In genomic region chr2:106664669-106665068, GRCh38 we compare ENCODE assay signal across 14 cellular contexts.
A peak's percentile ranks its signal among the peaks of the same experiment; 100 is the strongest.
DNase-seq lines count a peak whose midpoint lies in the region; ATAC-seq and TF ChIP-seq lines count a peak whose summit lies in the region.
"Had no signal": no experiment of that assay in that cellular context is flagged by ENCODE, and none has a peak within 500 bp of the region (broad histone marks: within the 10 kb centered on the region; RNA-seq: fewer than 3 reads in every experiment).

No MANE protein-coding gene starts in this region.

- no peak overlapping the region for H3K27ac Mint-ChIP-seq in activated CD4-positive, alpha-beta T cell treated with anti-CD3 and anti-CD28 coated beads, Interleukin-2, amount 10 ng/mL, durations not matched to agents 24 days and 14 days
- H3K27ac Mint-ChIP-seq: activated naive CD8-positive, alpha-beta T cell treated with anti-CD3 and anti-CD28 coated beads for 36 hours; stimulated activated naive CD8-positive, alpha-beta T cell treated with anti-CD3 and anti-CD28 coated beads, Interleukin-15, Interleukin-2, amounts not matched to agents 100 ng/mL and 50 ng/mL, for 24 hours had no signal

- no peaks in the 10 kb centered on the region for H3K36me3 Mint-ChIP-seq in activated CD4-positive, alpha-beta T cell treated with anti-CD3 and anti-CD28 coated beads, Interleukin-2, amount 10 ng/mL, durations not matched to agents 24 days and 14 days (ENCODE audit: low read depth)
- H3K36me3 Mint-ChIP-seq: activated naive CD8-positive, alpha-beta T cell treated with anti-CD3 and anti-CD28 coated beads for 36 hours had no signal

- intact Hi-C loops in OCI-LY7 (cut with micrococcal nuclease; ENCODE audit: unreplicated experiment) = no loop called here
- intact Hi-C loops in activated CD4-positive, alpha-beta T cell treated with anti-CD3 and anti-CD28 coated beads, Interleukin-2, amount 10 ng/mL, durations not matched to agents 24 days and 14 days (cut with micrococcal nuclease) = no loop called here

- BruUV-seq in OCI-LY7 (replicated peaks; lab: Mats Ljungman, UMichigan) = no TSS peak

- H2AFZ ChIP-seq in OCI-LY7 (ENCODE audit: low read length) = peak overlapping the region; percentile 70

- no peaks in the 10 kb centered on the region for H4K20me1 ChIP-seq in OCI-LY7 (ENCODE audit: insufficient read depth, low read length)
- H4K20me1 ChIP-seq: BLaER1 had no signal

- DNase-seq in OCI-LY7 (ENCODE audit: low spot score) (peak; percentile 72), COR-L47 (lab: John Stamatoyannopoulos, UW) (no peak), foreskin keratinocyte (no peak), NCI-H2196 (lab: John Stamatoyannopoulos, UW; ENCODE audit: unreplicated experiment) (no peak)
- DNase-seq in activated CD4-positive, alpha-beta T cell treated with anti-CD3 and anti-CD28 coated beads, Interleukin-2, amount 10 ng/mL, durations not matched to agents 24 days and 14 days = no peak
- DNase-seq: activated naive CD8-positive, alpha-beta T cell treated with anti-CD3 and anti-CD28 coated beads for 36 hours; NCI-H510A treated with DMSO at 0.1 percent for 48 hours; stimulated activated CD4-positive, alpha-beta T cell treated with anti-CD3 and anti-CD28 coated beads, Interleukin-15, amount 100 ng/mL, for 24 hours had no signal

- no peaks in the 10 kb centered on the region for H3K27me3 Mint-ChIP-seq in activated CD4-positive, alpha-beta T cell treated with anti-CD3 and anti-CD28 coated beads, Interleukin-2, amount 10 ng/mL, durations not matched to agents 24 days and 14 days

- POLR2A ChIA-PET in OCI-LY7 (lab: Charles Lee) = no interaction called here

- ATAC-seq in GM18517 (IDR thresholded peaks at IDR 0.05; ENCODE audit: unreplicated experiment) (peak; percentile 90), GM21529 (IDR thresholded peaks at IDR 0.05; ENCODE audit: unreplicated experiment) (peak; percentile 91), HG03280 (IDR thresholded peaks at IDR 0.05; ENCODE audit: unreplicated experiment) (peak; percentile 59), foreskin keratinocyte (no peak)

- H3K4me1 ChIP-seq in OCI-LY7 (ENCODE audit: insufficient read depth, low read length, poor library complexity, severe bottlenecking) = peaks cover 10% of the 10 kb centered on the region
- H3K4me1 ChIP-seq in foreskin keratinocyte = no peaks in the 10 kb centered on the region
- H3K4me1 ChIP-seq: BLaER1 had no signal

- no peak overlapping the region for H3K4me3 Mint-ChIP-seq in activated CD4-positive, alpha-beta T cell treated with anti-CD3 and anti-CD28 coated beads, Interleukin-2, amount 10 ng/mL, durations not matched to agents 24 days and 14 days
- H3K4me3 Mint-ChIP-seq: activated naive CD8-positive, alpha-beta T cell treated with anti-CD3 and anti-CD28 coated beads for 36 hours; stimulated activated naive CD8-positive, alpha-beta T cell treated with anti-CD3 and anti-CD28 coated beads, Interleukin-15, Interleukin-2, amounts not matched to agents 100 ng/mL and 50 ng/mL, for 24 hours had no signal

- no peaks in the 10 kb centered on the region for H3K9me2 ChIP-seq in OCI-LY7 (ENCODE audit: insufficient read depth, low read length)

- CTCF ChIA-PET in OCI-LY7 (lab: Charles Lee; ENCODE audit: unreplicated experiment) = no interaction called here

- no peaks in the 10 kb centered on the region for H3K9me3 Mint-ChIP-seq in activated CD4-positive, alpha-beta T cell treated with anti-CD3 and anti-CD28 coated beads, Interleukin-2, amount 10 ng/mL, durations not matched to agents 24 days and 14 days

- no peaks in the 10 kb centered on the region for H3K27me3 ChIP-seq in foreskin keratinocyte
- H3K27me3 ChIP-seq: BLaER1 had no signal

- peak overlapping the region; percentile 35 for H3K4me2 ChIP-seq in OCI-LY7 (ENCODE audit: low read length)
- H3K4me2 ChIP-seq: BLaER1, KMS-11 had no signal

- peak overlapping the region; percentile 19 for H3K27ac ChIP-seq in OCI-LY7 (ENCODE audit: low read depth, low read length, poor library complexity, severe bottlenecking)
- no peak overlapping the region for H3K27ac ChIP-seq in foreskin keratinocyte
- H3K27ac ChIP-seq: BLaER1, KMS-11 had no signal

- no peaks in the 10 kb centered on the region for H3K79me2 ChIP-seq in OCI-LY7 (ENCODE audit: insufficient read depth, low read depth, low read length)

- peak overlapping the region; percentile 22 for H3K4me3 ChIP-seq in OCI-LY7 (ENCODE audit: low read depth, low read length, poor library complexity, severe bottlenecking)
- H3K4me3 ChIP-seq: BLaER1 had no signal

- no peak for TF ChIP-seq CTCF in OCI-LY7 (conservative IDR thresholded peaks at IDR 0.05; ENCODE audit: low read length)
- no peak for TF ChIP-seq CTCF in foreskin keratinocyte (conservative IDR thresholded peaks at IDR 0.05)

- H3K4me1 Mint-ChIP-seq in activated CD4-positive, alpha-beta T cell treated with anti-CD3 and anti-CD28 coated beads, Interleukin-2, amount 10 ng/mL, durations not matched to agents 24 days and 14 days = no peaks in the 10 kb centered on the region

- H3K9me3 ChIP-seq in OCI-LY7 (ENCODE audit: low read length) = no peaks in the 10 kb centered on the region

- no peaks in the 10 kb centered on the region; the same call in 1 of the 2 replicates for H3K36me3 ChIP-seq in OCI-LY7 (ENCODE audit: insufficient read depth, low read length)
- H3K36me3 ChIP-seq: BLaER1 had no signal
